In genomic region chr13:44703371-44703770, GRCh38 we compare ENCODE assay signal across 1 cellular context.
A peak's percentile ranks its signal among the peaks of the same experiment; 100 is the strongest.
TF ChIP-seq lines count a peak whose summit lies in the region.

No MANE protein-coding gene starts in this region.

TF ChIP-seq in SK-N-SH, 30 proteins besides CTCF, POLR2A, EP300 and RAD21 (continued from another document):
- TF ChIP-seq, protein P1, sequence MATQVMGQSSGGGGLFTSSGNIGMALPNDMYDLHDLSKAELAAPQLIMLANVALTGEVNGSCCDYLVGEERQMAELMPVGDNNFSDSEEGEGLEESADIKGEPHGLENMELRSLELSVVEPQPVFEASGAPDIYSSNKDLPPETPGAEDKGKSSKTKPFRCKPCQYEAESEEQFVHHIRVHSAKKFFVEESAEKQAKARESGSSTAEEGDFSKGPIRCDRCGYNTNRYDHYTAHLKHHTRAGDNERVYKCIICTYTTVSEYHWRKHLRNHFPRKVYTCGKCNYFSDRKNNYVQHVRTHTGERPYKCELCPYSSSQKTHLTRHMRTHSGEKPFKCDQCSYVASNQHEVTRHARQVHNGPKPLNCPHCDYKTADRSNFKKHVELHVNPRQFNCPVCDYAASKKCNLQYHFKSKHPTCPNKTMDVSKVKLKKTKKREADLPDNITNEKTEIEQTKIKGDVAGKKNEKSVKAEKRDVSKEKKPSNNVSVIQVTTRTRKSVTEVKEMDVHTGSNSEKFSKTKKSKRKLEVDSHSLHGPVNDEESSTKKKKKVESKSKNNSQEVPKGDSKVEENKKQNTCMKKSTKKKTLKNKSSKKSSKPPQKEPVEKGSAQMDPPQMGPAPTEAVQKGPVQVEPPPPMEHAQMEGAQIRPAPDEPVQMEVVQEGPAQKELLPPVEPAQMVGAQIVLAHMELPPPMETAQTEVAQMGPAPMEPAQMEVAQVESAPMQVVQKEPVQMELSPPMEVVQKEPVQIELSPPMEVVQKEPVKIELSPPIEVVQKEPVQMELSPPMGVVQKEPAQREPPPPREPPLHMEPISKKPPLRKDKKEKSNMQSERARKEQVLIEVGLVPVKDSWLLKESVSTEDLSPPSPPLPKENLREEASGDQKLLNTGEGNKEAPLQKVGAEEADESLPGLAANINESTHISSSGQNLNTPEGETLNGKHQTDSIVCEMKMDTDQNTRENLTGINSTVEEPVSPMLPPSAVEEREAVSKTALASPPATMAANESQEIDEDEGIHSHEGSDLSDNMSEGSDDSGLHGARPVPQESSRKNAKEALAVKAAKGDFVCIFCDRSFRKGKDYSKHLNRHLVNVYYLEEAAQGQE (IDR thresholded peaks at IDR 0.05; ENCODE audit: low read depth, low read length), result peak; percentile 85
- TF ChIP-seq EZH2phosphoT487 (IDR thresholded peaks at IDR 0.05; ENCODE audit: borderline replicate concordance, low read depth) (no peak), MEF2A (IDR thresholded peaks at IDR 0.05; ENCODE audit: borderline replicate concordance, low read depth) (no peak), MXI1 (IDR thresholded peaks at IDR 0.05; ENCODE audit: low read depth, low read length) (no peak)
- TF ChIP-seq, protein P2, sequence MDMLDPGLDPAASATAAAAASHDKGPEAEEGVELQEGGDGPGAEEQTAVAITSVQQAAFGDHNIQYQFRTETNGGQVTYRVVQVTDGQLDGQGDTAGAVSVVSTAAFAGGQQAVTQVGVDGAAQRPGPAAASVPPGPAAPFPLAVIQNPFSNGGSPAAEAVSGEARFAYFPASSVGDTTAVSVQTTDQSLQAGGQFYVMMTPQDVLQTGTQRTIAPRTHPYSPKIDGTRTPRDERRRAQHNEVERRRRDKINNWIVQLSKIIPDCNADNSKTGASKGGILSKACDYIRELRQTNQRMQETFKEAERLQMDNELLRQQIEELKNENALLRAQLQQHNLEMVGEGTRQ (IDR thresholded peaks at IDR 0.05; ENCODE audit: borderline replicate concordance, low read depth, low read length), result no peak
TF ChIP-seq in SK-N-SH: peak in this region for 7.
